ENCODE assay signal across 25 cellular contexts in the genomic region with DNA sequence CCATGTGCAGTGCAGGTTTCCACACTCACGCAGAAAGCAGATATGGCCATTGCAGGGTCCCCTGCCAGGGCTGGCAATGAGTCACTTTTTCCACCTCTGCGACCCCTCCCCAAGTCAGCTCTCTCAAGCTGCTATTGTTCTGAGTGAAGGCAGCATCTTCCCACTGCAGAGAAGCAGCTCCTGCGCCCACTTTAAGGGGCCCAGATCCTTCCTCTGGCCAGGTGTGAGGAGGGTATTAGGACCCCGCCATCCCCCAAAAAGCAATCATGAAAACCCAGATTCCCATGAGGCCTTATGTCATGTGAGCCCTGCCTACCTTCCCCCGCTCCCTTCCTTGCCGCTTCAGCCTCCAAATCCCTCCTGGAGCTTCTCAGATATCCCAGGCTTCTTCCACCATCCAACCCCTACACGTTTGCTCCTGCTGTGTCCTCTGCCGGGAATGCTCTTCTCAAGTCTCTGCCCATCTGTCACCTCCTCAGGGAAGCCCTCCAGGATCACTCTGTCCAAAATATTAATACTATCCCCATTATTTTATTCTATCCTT.
"Had no signal": no experiment of that assay in that cellular context is flagged by ENCODE, and none has a peak within 500 bp of the region (broad histone marks: within the 10 kb centered on the region; RNA-seq: fewer than 3 reads in every experiment).

No MANE protein-coding gene starts in this region.

- H3K27ac ChIP-seq: body of pancreas, cardiac muscle cell, neutrophil, parathyroid adenoma, tibial artery, VCaP had no signal

- H3K36me3 Mint-ChIP-seq: activated CD8-positive, alpha-beta memory T cell treated with anti-CD3 and anti-CD28 coated beads, Interleukin-2, amount 10 ng/mL, durations not matched to agents 7 days and 5 days; memory B cell; stimulated activated effector memory CD8-positive, alpha-beta T cell treated with anti-CD3 and anti-CD28 coated beads, Interleukin-12 subunit alpha, Interleukin-12 subunit beta, amount 100 ng/mL, for 72 hours; T-cell had no signal

- H3K9me3 ChIP-seq: body of pancreas, mucosa of descending colon, neutrophil had no signal

- H2AFZ ChIP-seq: parathyroid adenoma had no signal

- DNase-seq: activated CD4-positive, alpha-beta T cell treated with anti-CD3 and anti-CD28 coated beads, Interleukin-2, amount 10 ng/mL, durations not matched to agents 7 days and 5 days; activated CD4-positive, CD25-positive, alpha-beta regulatory T cell treated with anti-CD3 and anti-CD28 coated beads, Interleukin-2, amount 50 U/mL, for 72 hours; activated CD8-positive, alpha-beta memory T cell treated with anti-CD3 and anti-CD28 coated beads, Interleukin-2, amount 10 ng/mL, durations not matched to agents 7 days and 5 days; activated CD8-positive, alpha-beta T cell treated with anti-CD3 and anti-CD28 coated beads for 36 hours; activated effector memory CD4-positive, alpha-beta T cell treated with anti-CD3 and anti-CD28 coated beads, Interleukin-2, amount 50 U/mL, for 16 hours; activated naive CD4-positive, alpha-beta T cell treated with anti-CD3 and anti-CD28 coated beads, Interleukin-2, amount 50 U/mL, for 16 hours; activated naive CD8-positive, alpha-beta T cell treated with anti-CD3 and anti-CD28 coated beads, Interleukin-2, amount 50 U/mL, for 24 hours; activated T-cell treated with anti-CD3 and anti-CD28 coated beads for 4 hours; body of pancreas; effector CD4-positive, alpha-beta T cell; erythroblast; foreskin fibroblast; mucosa of descending colon; small intestine; stimulated activated CD4-positive, alpha-beta T cell treated with anti-CD3 and anti-CD28 coated beads, Interleukin-2, amount 100 ng/mL, for 24 hours; stimulated activated naive CD8-positive, alpha-beta T cell treated with anti-CD3 and anti-CD28 coated beads, Interleukin-15, amount 100 ng/mL, for 72 hours; T-cell; tibial artery had no signal

- H3K79me2 ChIP-seq: parathyroid adenoma had no signal

- H3K27ac Mint-ChIP-seq: activated CD4-positive, alpha-beta T cell treated with anti-CD3 and anti-CD28 coated beads, Interleukin-2, amount 10 ng/mL, durations not matched to agents 7 days and 5 days; activated CD8-positive, alpha-beta memory T cell treated with anti-CD3 and anti-CD28 coated beads, Interleukin-2, amount 10 ng/mL, durations not matched to agents 7 days and 5 days; activated CD8-positive, alpha-beta T cell treated with anti-CD3 and anti-CD28 coated beads for 36 hours; activated naive CD8-positive, alpha-beta T cell treated with anti-CD3 and anti-CD28 coated beads, Interleukin-2, amount 50 U/mL, for 24 hours; memory B cell; stimulated activated effector memory CD8-positive, alpha-beta T cell treated with anti-CD3 and anti-CD28 coated beads, Interleukin-12 subunit alpha, Interleukin-12 subunit beta, amount 100 ng/mL, for 72 hours; T-cell; T-helper 2 cell treated with Interferon-gamma antibody and Interleukin-4, amounts not matched to agents 5 μg/mL and 100 μg/mL, for 36 hours had no signal

- FAIRE-seq: small intestine had no signal

- H3K27me3 Mint-ChIP-seq: activated CD8-positive, alpha-beta T cell treated with anti-CD3 and anti-CD28 coated beads for 36 hours had no signal

- H3K4me3 ChIP-seq: body of pancreas, cardiac muscle cell, mucosa of descending colon, tibial artery had no signal

- H3K4me1 ChIP-seq: body of pancreas, parathyroid adenoma, tibial artery had no signal

- H3K4me3 Mint-ChIP-seq: activated CD4-positive, alpha-beta T cell treated with anti-CD3 and anti-CD28 coated beads, Interleukin-2, amount 10 ng/mL, durations not matched to agents 7 days and 5 days; activated CD8-positive, alpha-beta memory T cell treated with anti-CD3 and anti-CD28 coated beads, Interleukin-2, amount 10 ng/mL, durations not matched to agents 7 days and 5 days; activated CD8-positive, alpha-beta T cell treated with anti-CD3 and anti-CD28 coated beads for 36 hours; activated naive CD8-positive, alpha-beta T cell treated with anti-CD3 and anti-CD28 coated beads, Interleukin-2, amount 50 U/mL, for 24 hours; memory B cell; stimulated activated effector memory CD8-positive, alpha-beta T cell treated with anti-CD3 and anti-CD28 coated beads, Interleukin-12 subunit alpha, Interleukin-12 subunit beta, amount 100 ng/mL, for 72 hours; stimulated activated naive CD8-positive, alpha-beta T cell treated with anti-CD3 and anti-CD28 coated beads, Interleukin-15, amount 100 ng/mL, for 72 hours; T-cell; T-helper 2 cell treated with Interferon-gamma antibody and Interleukin-4, amounts not matched to agents 5 μg/mL and 100 μg/mL, for 36 hours had no signal

- H3K9ac ChIP-seq: parathyroid adenoma had no signal

- H3K4me1 Mint-ChIP-seq: activated CD4-positive, alpha-beta T cell treated with anti-CD3 and anti-CD28 coated beads, Interleukin-2, amount 10 ng/mL, durations not matched to agents 7 days and 5 days; memory B cell had no signal

- H3K9me3 Mint-ChIP-seq: activated CD4-positive, alpha-beta T cell treated with anti-CD3 and anti-CD28 coated beads, Interleukin-2, amount 10 ng/mL, durations not matched to agents 7 days and 5 days; activated CD8-positive, alpha-beta T cell treated with anti-CD3 and anti-CD28 coated beads for 36 hours; activated naive CD8-positive, alpha-beta T cell treated with anti-CD3 and anti-CD28 coated beads, Interleukin-2, amount 50 U/mL, for 24 hours; memory B cell; stimulated activated effector memory CD8-positive, alpha-beta T cell treated with anti-CD3 and anti-CD28 coated beads, Interleukin-12 subunit alpha, Interleukin-12 subunit beta, amount 100 ng/mL, for 72 hours; stimulated activated naive CD8-positive, alpha-beta T cell treated with anti-CD3 and anti-CD28 coated beads, Interleukin-15, amount 100 ng/mL, for 72 hours; T-cell; T-helper 2 cell treated with Interferon-gamma antibody and Interleukin-4, amounts not matched to agents 5 μg/mL and 100 μg/mL, for 36 hours had no signal

- H3K36me3 ChIP-seq: cardiac muscle cell, neutrophil, tibial artery had no signal

- H3K27me3 ChIP-seq: body of pancreas, cardiac muscle cell, neutrophil had no signal
